Comparison of ENCODE assay signal across 18 cellular contexts in genomic region chr12:8123124-8123888, GRCh38. TPM values are rescaled to one million over a fixed set of nuclear protein-coding genes. Genes with fewer than 3 reads are reported as not detected.
DNase-seq lines count a peak whose midpoint lies in the region; ATAC-seq and TF ChIP-seq lines count a peak whose summit lies in the region.
"Had no signal": no experiment of that assay in that cellular context is flagged by ENCODE, and none has a peak within 500 bp of the region (broad histone marks: within the 10 kb centered on the region; RNA-seq: fewer than 3 reads in every experiment).

CLEC4A (plus strand) TSS chr12:8123617; CDS start chr12:8123879, 262 bp downstream.

- peak within 1 kb of the TSS in 10 of 11 experiments; percentile 7 to 82 (median 49); a peak in 14 of 22 replicates for H3K27ac ChIP-seq in BLaER1 treated with 17β-estradiol and CSF1 and Interleukin-3, amounts not matched to agents 10 nM and 100 nM
- H3K27ac ChIP-seq in GM23338 (ENCODE audit: low read depth) (no peak within 1 kb of the TSS), mammary epithelial cell (ENCODE audit: insufficient read depth, low read depth, low read length) (no peak within 1 kb of the TSS)

- no peak for TF ChIP-seq CTCF in GM23338 (conservative IDR thresholded peaks at IDR 0.05; ENCODE audit: low read depth in 2 of 2)
- no peak for TF ChIP-seq CTCF in mammary epithelial cell (conservative IDR thresholded peaks at IDR 0.05 in 1 of 2, IDR thresholded peaks at IDR 0.05 in 1 of 2; ENCODE audit: extremely low read depth in 1 of 2, insufficient read depth in 1 of 2, low read depth in 1 of 2, low read length in 2 of 2)

- no peaks in the 10 kb centered on the region for H3K79me2 ChIP-seq in GM23338 (replicated peaks; ENCODE audit: insufficient read depth)
- H3K79me2 ChIP-seq in mammary epithelial cell (ENCODE audit: insufficient read depth, low read length): no peaks in the 10 kb centered on the region

- intact Hi-C loops in mammary epithelial cell (cut with micrococcal nuclease): no loop called here

- H3K27me3 Mint-ChIP-seq in GM23338 (ENCODE audit: insufficient read depth, low read depth, poor library complexity) (peaks cover 3% of the 10 kb centered on the region), memory B cell (no peaks in the 10 kb centered on the region)
- H3K27me3 Mint-ChIP-seq in natural killer cell treated with Interleukin-12 subunit alpha and Interleukin-12 subunit beta and Interleukin-15 and Interleukin-18, amount 100 ng/mL, for 72 hours: no peaks in the 10 kb centered on the region

- peak within 1 kb of the TSS; percentile 34; the same call in 1 of the 2 replicates for H2AFZ ChIP-seq in GM23338
- H2AFZ ChIP-seq in mammary epithelial cell (ENCODE audit: low read depth, low read length): no peak within 1 kb of the TSS

- no peak for DNase-seq in GM23338 (ENCODE audit: low spot score)
- peak; percentile 36 for DNase-seq in SKM-1 treated with dmso at 0.1 percent for 144 hours (lab: John Stamatoyannopoulos, UW; ENCODE audit: unreplicated experiment)
- DNase-seq in memory B cell (ENCODE audit: low spot score in 2 of 2): no peak
- DNase-seq in mammary epithelial cell: no peak
- no peak for DNase-seq in natural killer cell treated with Interleukin-12 subunit alpha and Interleukin-12 subunit beta and Interleukin-15 and Interleukin-18, amount 100 ng/mL, for 72 hours (ENCODE audit: low spot score)
- no peak for DNase-seq in NCI-H2029 treated with DMSO at 0.1 percent for 48 hours (lab: John Stamatoyannopoulos, UW)
- DNase-seq: ACHN; activated CD4-positive, alpha-beta T cell treated with anti-CD3 and anti-CD28 coated beads for 4 hours; effector memory CD4-positive, alpha-beta T cell; H9; IMR-90; NCI-H187; NCI-H524; retina; transverse colon had no signal

- H3K9me3 Mint-ChIP-seq in GM23338: no peaks in the 10 kb centered on the region
- no peaks in the 10 kb centered on the region for H3K9me3 Mint-ChIP-seq in memory B cell
- no peaks in the 10 kb centered on the region for H3K9me3 Mint-ChIP-seq in natural killer cell treated with Interleukin-12 subunit alpha and Interleukin-12 subunit beta and Interleukin-15 and Interleukin-18, amount 100 ng/mL, for 72 hours
- H3K9me3 Mint-ChIP-seq: H9 had no signal

- H3K36me3 Mint-ChIP-seq in GM23338 (ENCODE audit: low read depth) (no peaks in the 10 kb centered on the region; the same call in 2 of the 3 replicates), memory B cell (peaks cover 18% of the 10 kb centered on the region)
- H3K36me3 Mint-ChIP-seq in natural killer cell treated with Interleukin-12 subunit alpha and Interleukin-12 subunit beta and Interleukin-15 and Interleukin-18, amount 100 ng/mL, for 72 hours: no peaks in the 10 kb centered on the region

- H3K4me1 Mint-ChIP-seq in GM23338 (peaks cover 20% of the 10 kb centered on the region), memory B cell (peaks cover 18% of the 10 kb centered on the region)
- H3K4me1 Mint-ChIP-seq in natural killer cell treated with Interleukin-12 subunit alpha and Interleukin-12 subunit beta and Interleukin-15 and Interleukin-18, amount 100 ng/mL, for 72 hours (ENCODE audit: low read depth in 2 of 2): peaks cover 9 to 10% of the 10 kb centered on the region in 2 donors

- H3K4me3 Mint-ChIP-seq in GM23338 (no peak within 1 kb of the TSS), memory B cell (peak within 1 kb of the TSS; percentile 74)
- no peak within 1 kb of the TSS for H3K4me3 Mint-ChIP-seq in natural killer cell treated with Interleukin-12 subunit alpha and Interleukin-12 subunit beta and Interleukin-15 and Interleukin-18, amount 100 ng/mL, for 72 hours
- H3K4me3 Mint-ChIP-seq: H9 had no signal

- no peaks in the 10 kb centered on the region for H3K27me3 ChIP-seq in BLaER1 treated with 17β-estradiol and CSF1 and Interleukin-3, amounts not matched to agents 10 nM and 100 nM
- H3K27me3 ChIP-seq in GM23338 (ENCODE audit: insufficient read depth): no peaks in the 10 kb centered on the region
- no peaks in the 10 kb centered on the region for H3K27me3 ChIP-seq in mammary epithelial cell (ENCODE audit: insufficient read depth, low read length)
- H3K27me3 ChIP-seq: transverse colon had no signal

- H3K9me3 ChIP-seq in BLaER1 treated with 17β-estradiol and CSF1 and Interleukin-3, amounts not matched to agents 10 nM and 100 nM (replicated peaks in 1 of 11): no peaks in the 10 kb centered on the region
- H3K9me3 ChIP-seq in mammary epithelial cell (replicated peaks; ENCODE audit: insufficient read depth, low read length): no peaks in the 10 kb centered on the region
- H3K9me3 ChIP-seq: transverse colon had no signal

- ATAC-seq in GM23338 (no peak), memory B cell (ENCODE audit: low read depth) (peak; percentile 78), HG02759 (IDR thresholded peaks at IDR 0.05; ENCODE audit: unreplicated experiment) (no peak)
- ATAC-seq in natural killer cell treated with Interleukin-12 subunit alpha and Interleukin-12 subunit beta and Interleukin-15 and Interleukin-18, amount 100 ng/mL, for 72 hours: no peak
- ATAC-seq: activated naive CD4-positive, alpha-beta T cell treated with anti-CD3 and anti-CD28 coated beads, Interleukin-2, amount 50 U/mL, for 72 hours had no signal

- in situ Hi-C loops in mammary epithelial cell (cut with MboI; ENCODE audit: low sequenced_read_pairs in 2 of 2): loop anchor here (25.0 kb wide), 2 partner anchors 114 to 264 kb away; partner anchors contain the start of gene FAM90A1 (in 1 of the 2)

- BruUV-seq in mammary epithelial cell (replicated peaks; lab: Mats Ljungman, UMichigan): no TSS peak

- peaks cover 0 to 11% (median 0%) of the 10 kb centered on the region in 11 experiments; a peak in 2 of 22 replicates for H4K20me1 ChIP-seq in BLaER1 treated with 17β-estradiol and CSF1 and Interleukin-3, amounts not matched to agents 10 nM and 100 nM
- no peaks in the 10 kb centered on the region for H4K20me1 ChIP-seq in GM23338 (replicated peaks; ENCODE audit: insufficient read depth)
- no peaks in the 10 kb centered on the region for H4K20me1 ChIP-seq in mammary epithelial cell (ENCODE audit: insufficient read depth, low read length)

- H3K4me2 ChIP-seq in BLaER1 treated with 17β-estradiol and CSF1 and Interleukin-3, amounts not matched to agents 10 nM and 100 nM: peak within 1 kb of the TSS; percentile 63 to 96 (median 78)
- H3K4me2 ChIP-seq in GM23338 (no peak within 1 kb of the TSS), mammary epithelial cell (ENCODE audit: insufficient read depth, low read depth, low read length) (no peak within 1 kb of the TSS)

- peaks cover 26 to 38% (median 31%) of the 10 kb centered on the region in 10 experiments for H3K4me1 ChIP-seq in BLaER1 treated with 17β-estradiol and CSF1 and Interleukin-3, amounts not matched to agents 10 nM and 100 nM
- peaks cover 13% of the 10 kb centered on the region for H3K4me1 ChIP-seq in GM23338 (ENCODE audit: insufficient read depth)
- no peaks in the 10 kb centered on the region for H3K4me1 ChIP-seq in mammary epithelial cell (ENCODE audit: insufficient read depth, low read length)
- H3K4me1 ChIP-seq: transverse colon had no signal

- 74% methylated on average over 5 of the region's 5 CpGs for WGBS in mammary epithelial cell (ENCODE audit: low coverage, missing lambda C conversion rate)

- peaks cover 0 to 9% (median 0%) of the 10 kb centered on the region in 11 experiments; a peak in 5 of 22 replicates for H3K36me3 ChIP-seq in BLaER1 treated with 17β-estradiol and CSF1 and Interleukin-3, amounts not matched to agents 10 nM and 100 nM
- H3K36me3 ChIP-seq in GM23338 (ENCODE audit: insufficient read depth) (no peaks in the 10 kb centered on the region), mammary epithelial cell (ENCODE audit: insufficient read depth, low read length) (no peaks in the 10 kb centered on the region)
- H3K36me3 ChIP-seq: transverse colon had no signal

- CTCF ChIA-PET in mammary epithelial cell (lab: Charles Lee; ENCODE audit: low non-redundant PET): no interaction called here

- dilution Hi-C loops in mammary epithelial cell (cut with HindIII; ENCODE audit: low sequenced_read_pairs): no loop called here

- peaks cover 16% of the 10 kb centered on the region for H3K9me2 ChIP-seq in GM23338 (ENCODE audit: insufficient read depth)

- H3K27ac Mint-ChIP-seq in GM23338: peak within 1 kb of the TSS; percentile 28; the same call in 1 of the 2 replicates
- peak within 1 kb of the TSS; percentile 87 for H3K27ac Mint-ChIP-seq in memory B cell
- peak within 1 kb of the TSS in 1 of 2 donors; percentile 7 for H3K27ac Mint-ChIP-seq in natural killer cell treated with Interleukin-12 subunit alpha and Interleukin-12 subunit beta and Interleukin-15 and Interleukin-18, amount 100 ng/mL, for 72 hours
- H3K27ac Mint-ChIP-seq: activated naive CD4-positive, alpha-beta T cell treated with anti-CD3 and anti-CD28 coated beads, Interleukin-2, amount 50 U/mL, for 72 hours; H9 had no signal

- H3F3A ChIP-seq in GM23338 (replicated peaks; ENCODE audit: low read depth): 0 out of 2 replicates have a peak, but pooled peaks cover 2% of the 10 kb centered on the region

- H3K4me3 ChIP-seq in BLaER1 treated with 17β-estradiol and CSF1 and Interleukin-3, amounts not matched to agents 10 nM and 100 nM: peak within 1 kb of the TSS in 4 of 10 experiments; percentile 32 to 48 (median 46); a peak in 7 of 20 replicates
- H3K4me3 ChIP-seq in GM23338 (no peak within 1 kb of the TSS), mammary epithelial cell (replicated peaks in 1 of 3; ENCODE audit: insufficient read depth in 1 of 3, low read depth in 2 of 3, low read length in 3 of 3) (no peak within 1 kb of the TSS)
- H3K4me3 ChIP-seq: transverse colon had no signal

- H3K9ac ChIP-seq in BLaER1 treated with 17β-estradiol and CSF1 and Interleukin-3, amounts not matched to agents 10 nM and 100 nM: peak within 1 kb of the TSS in 6 of 11 experiments; percentile 19 to 78 (median 56); a peak in 12 of 22 replicates
- no peak within 1 kb of the TSS for H3K9ac ChIP-seq in mammary epithelial cell (ENCODE audit: insufficient read depth, low read length)

TF ChIP-seq in GM23338, 12 proteins besides CTCF, POLR2A, EP300 and RAD21 (continues in another document):
- no peak for TF ChIP-seq EZH2 (IDR thresholded peaks at IDR 0.05; ENCODE audit: low read depth, unreplicated experiment)
- no peak for TF ChIP-seq STAT1 (IDR thresholded peaks at IDR 0.05; ENCODE audit: unreplicated experiment)
- no peak for TF ChIP-seq JUNB (IDR thresholded peaks at IDR 0.05; ENCODE audit: unreplicated experiment)

RNA-seq across cellular contexts. Expression of gene CLEC4A, which starts in this region (rescaled TPM):
- 3.8 TPM in 1 of 2 replicates, not detected in the other for total RNA-seq in GM23338 (2014; rRNA removed; shearing (Covaris generic))
- 0.48 and 1.2 TPM in 2 replicates for polyA plus RNA-seq in GM23338 (2016; fragmentation: Nextera tagmentation; extraction: Ambion mirVana)
- under 1 TPM in 1 of 2 donors, not detected in 1; 0.17 TPM for total RNA-seq in mammary epithelial cell
- 0.15 TPM for polyA plus RNA-seq in mammary epithelial cell
- polyA minus RNA-seq in mammary epithelial cell: not detected
- 1 to 10 TPM in 1 of 2 donors, not detected in 1; 3.7 TPM for total RNA-seq in natural killer cell treated with Interleukin-12 subunit alpha and Interleukin-12 subunit beta and Interleukin-15 and Interleukin-18, amount 100 ng/mL, for 72 hours
- total RNA-seq: IMR-90 had no signal

Comparison
In these comparisons a context has a peak if more than half of its experiments do, and no peak if none do; other contexts are left out.
1. H3K27ac ChIP-seq: peak in BLaER1 treated with 17β-estradiol and CSF1 and Interleukin-3, amounts not matched to agents 10 nM and 100 nM (10 of 11); none in GM23338 (single experiment) and mammary epithelial cell (single experiment).
2. H3K4me2 ChIP-seq: peak in BLaER1 treated with 17β-estradiol and CSF1 and Interleukin-3, amounts not matched to agents 10 nM and 100 nM (11 of 11); none in GM23338 (single experiment) and mammary epithelial cell (single experiment).